ENCODE assay signal across 16 cellular contexts in the genomic region with DNA sequence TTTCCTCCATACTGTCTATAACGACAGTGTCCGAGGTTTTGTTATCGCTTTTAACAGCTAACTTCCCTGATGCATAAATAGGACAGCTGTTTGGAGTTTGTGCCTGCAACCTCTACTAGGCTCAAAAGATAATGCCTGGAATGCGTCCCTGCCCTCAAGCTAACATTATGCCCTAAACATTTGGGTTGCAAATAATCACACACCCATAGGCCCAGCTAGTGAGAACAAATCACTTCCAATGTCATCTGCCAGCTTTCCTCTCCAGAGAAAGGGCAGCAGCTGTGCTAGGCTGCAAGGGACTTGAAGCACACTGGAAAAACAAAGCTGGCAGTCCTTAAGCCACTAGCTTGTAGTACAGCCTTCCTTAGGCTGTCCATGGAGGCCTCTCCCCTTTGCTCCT.
"Had no signal": no experiment of that assay in that cellular context is flagged by ENCODE, and none has a peak within 500 bp of the region (broad histone marks: within the 10 kb centered on the region; RNA-seq: fewer than 3 reads in every experiment).

No MANE protein-coding gene starts in this region.

- H3K27ac ChIP-seq: foreskin keratinocyte, right atrium auricular region, transverse colon had no signal

- H3K36me3 ChIP-seq: right atrium auricular region, transverse colon had no signal

- H3K9me3 ChIP-seq: right atrium auricular region, transverse colon had no signal

- DNase-seq: activated CD4-positive, alpha-beta T cell treated with anti-CD3 and anti-CD28 coated beads, Interleukin-2, amount 50 U/mL, for 4 hours; activated naive CD4-positive, alpha-beta T cell treated with Interleukin-2 at 50 U/mL for 16 hours; activated T-cell treated with anti-CD3 and anti-CD28 coated beads for 4 hours; aorta; cerebellar nuclear complex; effector memory CD4-positive, alpha-beta T cell; foreskin keratinocyte; left colon; occipital lobe; small intestine; stimulated activated naive CD8-positive, alpha-beta T cell treated with anti-CD3 and anti-CD28 coated beads, Interleukin-15, Interleukin-2, amounts not matched to agents 100 U/mL and 50 U/mL, for 24 hours; T-helper 9 cell; transverse colon had no signal

- H3K4me3 ChIP-seq: right atrium auricular region, transverse colon had no signal

- ATAC-seq: activated CD4-positive, CD25-positive, alpha-beta regulatory T cell treated with anti-CD3 and anti-CD28 coated beads, Interleukin-2, amount 50 U/mL, for 24 hours; foreskin keratinocyte; left colon; natural killer cell treated with Interleukin-12 subunit alpha and Interleukin-12 subunit beta and Interleukin-15 and Interleukin-18, amount 100 ng/mL, for 72 hours; stimulated activated naive CD8-positive, alpha-beta T cell treated with anti-CD3 and anti-CD28 coated beads, Interleukin-15, Interleukin-2, amounts not matched to agents 100 U/mL and 50 U/mL, for 24 hours had no signal

- H3K27me3 ChIP-seq: foreskin keratinocyte, right atrium auricular region, transverse colon had no signal

- H3K4me1 ChIP-seq: foreskin keratinocyte, right atrium auricular region, transverse colon had no signal
